Comparison of ENCODE assay signal across 8 cellular contexts in the genomic region with DNA sequence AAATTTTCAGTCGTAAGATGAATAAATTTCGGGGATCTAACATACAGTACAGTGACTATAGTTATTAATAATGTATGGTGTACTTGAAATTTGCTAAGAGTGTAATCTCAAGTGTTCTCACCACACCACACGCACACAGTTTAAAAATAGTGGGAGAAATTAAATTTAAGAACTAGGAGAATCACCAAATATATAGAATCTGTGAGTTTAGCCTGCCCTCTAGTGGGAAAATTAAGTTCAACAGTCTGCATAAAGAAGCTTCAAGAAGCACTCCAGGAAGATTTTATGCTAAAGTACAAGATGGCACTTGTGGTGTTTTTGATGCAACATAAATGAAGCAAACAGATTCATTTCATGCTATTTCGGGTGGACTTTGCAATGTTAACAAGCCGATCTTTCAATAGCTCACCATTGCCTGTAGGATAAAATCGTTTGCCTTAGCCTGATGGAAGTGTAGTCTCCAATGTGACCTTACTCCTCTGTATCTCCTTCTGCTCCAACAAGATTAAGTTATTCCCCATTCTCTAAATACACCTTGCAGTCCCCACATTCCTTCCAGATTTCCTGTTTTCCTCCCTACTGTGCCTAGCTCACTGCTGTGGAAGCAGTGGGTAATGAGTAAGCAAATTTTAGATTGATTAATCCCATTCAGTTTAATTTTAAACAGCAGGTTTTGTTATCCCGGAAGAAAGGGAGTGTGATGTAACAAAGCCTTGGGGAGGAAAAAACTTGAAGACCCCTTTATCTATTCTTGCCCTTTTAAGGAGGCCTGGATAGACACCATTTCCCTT. TPM values are rescaled to one million over a fixed set of nuclear protein-coding genes. Genes with fewer than 3 reads are reported as not detected.
DNase-seq lines count a peak whose midpoint lies in the region; ATAC-seq and TF ChIP-seq lines count a peak whose summit lies in the region.

No MANE protein-coding gene starts in this region.

- intact Hi-C loops in mammary epithelial cell (cut with micrococcal nuclease), result loop anchor here (1.0 kb wide), 5 partner anchors 57 to 304 kb away; no protein-coding TSS in a partner anchor

- in situ Hi-C loops in mammary epithelial cell (cut with MboI; ENCODE audit: low sequenced_read_pairs in 2 of 2), result loop anchor here (5.0 kb wide), 1 partner anchor 66 kb away; no protein-coding TSS in a partner anchor

- dilution Hi-C loops in mammary epithelial cell (cut with HindIII; ENCODE audit: low sequenced_read_pairs), result loop anchor here (5.0 kb wide), 1 partner anchor 61 kb away; no protein-coding TSS in a partner anchor

- H2AFZ ChIP-seq in mammary epithelial cell (ENCODE audit: low read depth, low read length), result no peak overlapping the region

- no peaks in the 10 kb centered on the region for H3K79me2 ChIP-seq in mammary epithelial cell (ENCODE audit: insufficient read depth, low read length)

- no peak for ATAC-seq in lung (ENCODE audit: insufficient read depth, low FRiP score)
- no peak for ATAC-seq in GM21381 (IDR thresholded peaks at IDR 0.05; ENCODE audit: unreplicated experiment)
- ATAC-seq in HG02852 (IDR thresholded peaks at IDR 0.05; ENCODE audit: unreplicated experiment), result no peak

- H3K27me3 ChIP-seq in mammary epithelial cell (ENCODE audit: insufficient read depth, low read length) (no peaks in the 10 kb centered on the region), lung (ENCODE audit: control insufficient read depth, insufficient read depth) (no peaks in the 10 kb centered on the region)

- peak; percentile 89 for DNase-seq in DMS 273 (lab: John Stamatoyannopoulos, UW; ENCODE audit: unreplicated experiment)
- DNase-seq in HT1080 (ENCODE audit: low read depth), result peak; percentile 62
- peak; percentile 79 for DNase-seq in NCI-H82 treated with DMSO at 0.1 percent for 48 hours (lab: John Stamatoyannopoulos, UW; ENCODE audit: unreplicated experiment)
- peak; percentile 56 for DNase-seq in mammary epithelial cell
- no peak for DNase-seq in lung (ENCODE audit: low spot score)
- no peak for DNase-seq in cortex of kidney (lab: John Stamatoyannopoulos, UW)

- BruUV-seq in mammary epithelial cell (replicated peaks; lab: Mats Ljungman, UMichigan), result no TSS peak

- H3K36me3 ChIP-seq in mammary epithelial cell (ENCODE audit: insufficient read depth, low read length), result no peaks in the 10 kb centered on the region
- no peaks in the 10 kb centered on the region for H3K36me3 ChIP-seq in lung (ENCODE audit: control insufficient read depth in 2 of 2, insufficient read depth in 2 of 2, low read length in 2 of 2)

- WGBS in mammary epithelial cell (ENCODE audit: low coverage, missing lambda C conversion rate), result 17% methylated on average over 6 of the region's 7 CpGs
- WGBS in lung, 2 donors, result 16 to 20% methylated on average over 7 of the region's 7 CpGs

- H3K9me3 ChIP-seq in mammary epithelial cell (replicated peaks; ENCODE audit: insufficient read depth, low read length) (no peaks in the 10 kb centered on the region), lung (ENCODE audit: control insufficient read depth in 2 of 2, insufficient read depth in 1 of 2, low read length in 1 of 2) (no peaks in the 10 kb centered on the region)

- H3K4me3 ChIP-seq in mammary epithelial cell (replicated peaks in 1 of 3; ENCODE audit: insufficient read depth in 1 of 3, low read depth in 2 of 3, low read length in 3 of 3) (no peak overlapping the region), lung (no peak overlapping the region)

- H3K4me1 ChIP-seq in mammary epithelial cell (ENCODE audit: insufficient read depth, low read length), result no peaks in the 10 kb centered on the region
- H3K4me1 ChIP-seq in lung (ENCODE audit: control insufficient read depth in 2 of 2, insufficient read depth in 2 of 2, low read length in 2 of 2), result peaks cover 0 to 2% of the 10 kb centered on the region in 2 donors

- no peak overlapping the region for H3K4me2 ChIP-seq in mammary epithelial cell (ENCODE audit: insufficient read depth, low read depth, low read length)

- no peaks in the 10 kb centered on the region for H4K20me1 ChIP-seq in mammary epithelial cell (ENCODE audit: insufficient read depth, low read length)

- H3K27ac ChIP-seq in mammary epithelial cell (ENCODE audit: insufficient read depth, low read depth, low read length), result no peak overlapping the region
- H3K27ac ChIP-seq in lung (ENCODE audit: low read depth in 1 of 2, low read length in 1 of 2), result no peak overlapping the region

- CTCF ChIA-PET in mammary epithelial cell (lab: Charles Lee; ENCODE audit: low non-redundant PET), result interaction anchor here (0.5 to 0.9 kb wide), 7 partner anchors 10 to 336 kb away, joined by 3 to 14 read pairs (median 5); a partner anchor contains a TSS

- no peak overlapping the region for H3K9ac ChIP-seq in mammary epithelial cell (ENCODE audit: insufficient read depth, low read length)

- peak; percentile 65 to 71 for TF ChIP-seq CTCF in mammary epithelial cell (conservative IDR thresholded peaks at IDR 0.05 in 1 of 2, IDR thresholded peaks at IDR 0.05 in 1 of 2; ENCODE audit: extremely low read depth in 1 of 2, insufficient read depth in 1 of 2, low read depth in 1 of 2, low read length in 2 of 2)
- peak; percentile 83 for TF ChIP-seq CTCF in lung (IDR thresholded peaks at IDR 0.05; ENCODE audit: control extremely low read depth, extremely low read depth)

RNA-seq across cellular contexts. Expression of a gene that starts 8.7 kb away (rescaled TPM):
- total RNA-seq in HT1080 (2014; rRNA removed; shearing (Covaris generic)), result 2.8 and 4.6 TPM in 2 replicates
- 0.60 and 1.2 TPM in 2 replicates for polyA plus RNA-seq in HT1080 (2015; cell fraction: cytosol; rRNA removed)
- 2.2 and 2.9 TPM in 2 replicates for polyA plus RNA-seq in HT1080 (2015; cell fraction: nucleus; rRNA removed)
- total RNA-seq in mammary epithelial cell, result 10 to 100 TPM in 1 of 2 donors, 1 to 10 TPM in 1; 7.5 to 14.5 TPM
- polyA plus RNA-seq in mammary epithelial cell, result 6.0 TPM
- 9.3 TPM for polyA minus RNA-seq in mammary epithelial cell
- 10 to 100 TPM; 36.9 to 37.6 TPM for total RNA-seq in lung
- polyA plus RNA-seq in lung, result 10 to 100 TPM; 11.9 to 13.2 TPM

RNA-seq across cellular contexts. Expression of a gene that starts 12.9 kb away (rescaled TPM):
- total RNA-seq in HT1080 (2014; rRNA removed; shearing (Covaris generic)), result 7.5 and 9.2 TPM in 2 replicates
- polyA plus RNA-seq in HT1080 (2015; cell fraction: cytosol; rRNA removed), result 8.4 and 10.3 TPM in 2 replicates
- polyA plus RNA-seq in HT1080 (2015; cell fraction: nucleus; rRNA removed), result 62.8 and 86.8 TPM in 2 replicates
- total RNA-seq in mammary epithelial cell (10 to 100 TPM; 21.7 to 37.1 TPM), lung (100 to 1,000 TPM in 1 of 2 donors, 10 to 100 TPM in 1; 62.1 to 138 TPM)
- polyA plus RNA-seq in mammary epithelial cell (5.1 TPM), lung (10 to 100 TPM in 1 of 2 donors, 1 to 10 TPM in 1; 5.6 to 15.6 TPM)
- polyA minus RNA-seq in mammary epithelial cell, result 7.7 TPM

Comparison
In these comparisons a context has a peak if more than half of its experiments do, and no peak if none do; other contexts are left out.
1. DNase-seq: peak in DMS 273 (single experiment), HT1080 (single experiment), NCI-H82 treated with DMSO at 0.1 percent for 48 hours (single experiment) and mammary epithelial cell (single experiment); none in lung (single experiment) and cortex of kidney (single experiment).